24 cellular contexts compared by ENCODE assay signal in the genomic region with DNA sequence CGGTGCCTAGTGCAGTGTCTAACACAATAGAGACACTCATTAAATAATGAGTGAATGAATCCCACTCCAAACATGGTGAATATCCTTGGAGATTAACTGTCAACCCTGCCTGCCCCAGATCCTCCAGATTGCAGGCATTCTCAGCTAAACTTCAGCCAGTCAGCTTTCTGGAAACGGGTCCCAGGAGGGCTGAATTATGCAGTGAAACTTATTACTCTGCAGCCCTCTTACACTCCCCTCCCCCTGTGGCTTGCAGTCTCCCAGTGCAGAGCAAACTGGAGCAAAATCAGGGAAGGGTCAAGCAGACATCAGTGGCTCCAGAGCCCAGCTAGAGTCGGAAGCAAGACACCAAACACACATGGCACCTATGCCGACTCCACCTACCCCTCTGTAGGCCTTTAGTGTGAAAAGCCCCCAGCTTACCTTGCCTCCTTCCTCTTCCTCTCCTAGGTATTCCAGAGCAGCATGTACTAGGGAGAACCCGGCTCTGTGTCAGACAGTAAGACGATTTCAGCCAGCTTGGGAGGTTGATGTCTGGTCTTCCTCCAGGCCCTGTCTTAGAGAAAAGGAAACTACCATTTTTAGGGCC. TPM values are rescaled to one million over a fixed set of nuclear protein-coding genes. Genes with fewer than 3 reads are reported as not detected.
DNase-seq lines count a peak whose midpoint lies in the region; ATAC-seq and TF ChIP-seq lines count a peak whose summit lies in the region.
"Had no signal": no experiment of that assay in that cellular context is flagged by ENCODE, and none has a peak within 500 bp of the region (broad histone marks: within the 10 kb centered on the region; RNA-seq: fewer than 3 reads in every experiment).

No MANE protein-coding gene starts in this region.

- peak overlapping the region; percentile 37 for H3K4me2 ChIP-seq in OCI-LY7 (ENCODE audit: low read length)
- H3K4me2 ChIP-seq in mesenchymal stem cell (ENCODE audit: low read length, poor library complexity, severe bottlenecking): no peak overlapping the region
- H3K4me2 ChIP-seq: A549 had no signal

- BruUV-seq in OCI-LY7 (replicated peaks; lab: Mats Ljungman, UMichigan): no TSS peak

- no peak overlapping the region for H2AK5ac ChIP-seq in mesenchymal stem cell (ENCODE audit: low read length, severe bottlenecking)

- H3K9me3 ChIP-seq in OCI-LY7 (ENCODE audit: low read length) (no peaks in the 10 kb centered on the region), mesenchymal stem cell (ENCODE audit: control insufficient read depth, low read length) (no peaks in the 10 kb centered on the region), right atrium auricular region (no peaks in the 10 kb centered on the region), T-helper 17 cell (ENCODE audit: control insufficient read depth, low read length, poor library complexity, severe bottlenecking) (no peaks in the 10 kb centered on the region)
- H3K9me3 ChIP-seq: A549, neutrophil, tibial artery had no signal

- CTCF ChIA-PET in OCI-LY7 (lab: Charles Lee; ENCODE audit: unreplicated experiment): interaction anchor here (1.6 kb wide), 1 partner anchor 38 kb away, joined by 4 read pairs; no protein-coding TSS in a partner anchor

- peak overlapping the region; percentile 16 for H3K27ac Mint-ChIP-seq in type B pancreatic cell
- H3K27ac Mint-ChIP-seq in T-helper 17 cell: no peak overlapping the region
- H3K27ac Mint-ChIP-seq: activated T-helper 1 cell treated with anti-CD3 and anti-CD28 coated beads, Interleukin-12 subunit alpha, Interleukin-12 subunit beta, Interleukin-2, Interleukin-4 antibody, amounts not matched to agents 30 ng/mL and 10 ng/mL and 1 ng/mL, durations not matched to agents 14 hours and 24 hours and 36 hours had no signal

- ATAC-seq in T-helper 17 cell: no peak
- ATAC-seq: A549 had no signal

- H4K91ac ChIP-seq in mesenchymal stem cell (ENCODE audit: low read length): peak overlapping the region; percentile 11

- peak overlapping the region; percentile 38 to 78 for H2BK12ac ChIP-seq in mesenchymal stem cell (ENCODE audit: low read length in 2 of 2)

- POLR2A ChIA-PET in OCI-LY7 (lab: Charles Lee): interaction anchor here (1.8 to 7.5 kb wide), 3 partner anchors 10 to 39 kb away, joined by 7 to 113 read pairs (median 11); no protein-coding TSS in a partner anchor

- H2BK15ac ChIP-seq in mesenchymal stem cell (ENCODE audit: low read depth, poor library complexity, severe bottlenecking): no peak overlapping the region

- H3K27ac ChIP-seq in OCI-LY7 (ENCODE audit: low read depth, low read length, poor library complexity, severe bottlenecking): no peak overlapping the region
- no peak overlapping the region for H3K27ac ChIP-seq in mesenchymal stem cell (ENCODE audit: low read length, poor library complexity, severe bottlenecking)
- H3K27ac ChIP-seq in right atrium auricular region: no peak overlapping the region
- H3K27ac ChIP-seq: A549, epithelial cell of prostate, neutrophil, tibial artery had no signal

- H3K36me3 Mint-ChIP-seq in type B pancreatic cell (no peaks in the 10 kb centered on the region), T-helper 17 cell (ENCODE audit: low read depth) (no peaks in the 10 kb centered on the region)

- H3K79me2 ChIP-seq in OCI-LY7 (ENCODE audit: insufficient read depth, low read depth, low read length): no peaks in the 10 kb centered on the region

- H2AFZ ChIP-seq in OCI-LY7 (ENCODE audit: low read length) (no peak overlapping the region), mesenchymal stem cell (ENCODE audit: low read depth, low read length) (no peak overlapping the region)

- H3K23ac ChIP-seq in mesenchymal stem cell (ENCODE audit: low read length in 2 of 2): no peak overlapping the region

- DNase-seq in NCI-H2171 treated with DMSO at 0.1 percent for 48 hours (lab: John Stamatoyannopoulos, UW): peak; percentile 53
- DNase-seq in NCI-H2171 (lab: John Stamatoyannopoulos, UW): no peak
- DNase-seq in OCI-LY7 (ENCODE audit: low spot score): no peak
- DNase-seq in mesenchymal stem cell: no peak
- DNase-seq in type B pancreatic cell (ENCODE audit: extremely low spot score, unreplicated experiment): no peak
- no peak for DNase-seq in right atrium auricular region (ENCODE audit: low spot score)
- no peak for DNase-seq in T-helper 17 cell
- DNase-seq in AG08395 (ENCODE audit: low spot score): no peak
- DNase-seq: activated CD4-positive, alpha-beta T cell treated with anti-CD3 and anti-CD28 coated beads, Interleukin-2, amount 10 ng/mL, durations not matched to agents 24 days and 14 days; activated naive CD4-positive, alpha-beta T cell treated with anti-CD3 and anti-CD28 coated beads, Interleukin-2, amount 50 U/mL, for 16 hours; C1 segment of cervical spinal cord; foreskin fibroblast; hippocampal formation; NCI-H2029; small intestine; stimulated activated CD4-positive, alpha-beta T cell treated with anti-CD3 and anti-CD28 coated beads, Interleukin-4, amount 100 ng/mL, for 1 hour; stimulated activated naive CD4-positive, alpha-beta T cell treated with Interleukin-2 at 50 U/mL for 16 hours; T-helper 2 cell; tibial artery had no signal

- TF ChIP-seq CTCF in OCI-LY7 (conservative IDR thresholded peaks at IDR 0.05; ENCODE audit: low read length) (no peak), type B pancreatic cell (conservative IDR thresholded peaks at IDR 0.05) (no peak), right atrium auricular region (IDR thresholded peaks at IDR 0.05) (no peak)

- no peaks in the 10 kb centered on the region for H3K79me1 ChIP-seq in mesenchymal stem cell (replicated peaks; ENCODE audit: low read length, poor library complexity, severe bottlenecking)

- no peak overlapping the region for H4K8ac ChIP-seq in mesenchymal stem cell (ENCODE audit: low read length)

- H3K9ac ChIP-seq in mesenchymal stem cell (ENCODE audit: low read length): no peak overlapping the region

- no peak overlapping the region for H3K4me3 ChIP-seq in OCI-LY7 (ENCODE audit: low read depth, low read length, poor library complexity, severe bottlenecking)
- H3K4me3 ChIP-seq in mesenchymal stem cell (ENCODE audit: insufficient read depth in 1 of 2, low read depth in 1 of 2, low read length in 2 of 2): no peak overlapping the region
- H3K4me3 ChIP-seq in right atrium auricular region: no peak overlapping the region
- H3K4me3 ChIP-seq: A549, tibial artery had no signal

- no peaks in the 10 kb centered on the region for H4K20me1 ChIP-seq in OCI-LY7 (ENCODE audit: insufficient read depth, low read length)

- H3K9me2 ChIP-seq in OCI-LY7 (ENCODE audit: insufficient read depth, low read length): no peaks in the 10 kb centered on the region

- intact Hi-C loops in OCI-LY7 (cut with micrococcal nuclease; ENCODE audit: unreplicated experiment): no loop called here

- H3K27me3 ChIP-seq in mesenchymal stem cell (ENCODE audit: control insufficient read depth in 1 of 2, insufficient read depth in 1 of 2, low read length in 2 of 2) (peaks cover 4 to 44% of the 10 kb centered on the region in 2 experiments), right atrium auricular region (no peaks in the 10 kb centered on the region)

- H3K4me1 ChIP-seq in OCI-LY7 (ENCODE audit: insufficient read depth, low read length, poor library complexity, severe bottlenecking): peaks cover 73% of the 10 kb centered on the region
- H3K4me1 ChIP-seq in mesenchymal stem cell (ENCODE audit: control insufficient read depth, insufficient read depth, low read depth, low read length): peaks cover 13% of the 10 kb centered on the region
- H3K4me1 ChIP-seq in right atrium auricular region: peaks cover 0 to 18% of the 10 kb centered on the region in 2 donors
- H3K4me1 ChIP-seq: A549 had no signal

- peak overlapping the region; percentile 30 to 55 for H3K18ac ChIP-seq in mesenchymal stem cell (ENCODE audit: low read depth in 1 of 2, low read length in 2 of 2)

- peak overlapping the region; percentile 32 for H2BK5ac ChIP-seq in mesenchymal stem cell (ENCODE audit: low read depth, low read length, poor library complexity, severe bottlenecking)

- peak overlapping the region in 1 of 2 experiments; percentile 7 for H3K14ac ChIP-seq in mesenchymal stem cell (ENCODE audit: low read length in 2 of 2)

- H3K27me3 Mint-ChIP-seq in type B pancreatic cell (peaks cover 49% of the 10 kb centered on the region), T-helper 17 cell (peaks cover 43% of the 10 kb centered on the region)

- 55% methylated on average over 6 of the region's 6 CpGs for WGBS in mesenchymal stem cell

- H3K4me3 Mint-ChIP-seq in type B pancreatic cell (peak overlapping the region; percentile 16), T-helper 17 cell (no peak overlapping the region)
- H3K4me3 Mint-ChIP-seq: activated CD4-positive, alpha-beta T cell treated with anti-CD3 and anti-CD28 coated beads, Interleukin-2, amount 10 ng/mL, durations not matched to agents 24 days and 14 days; activated T-helper 1 cell treated with anti-CD3 and anti-CD28 coated beads, Interleukin-12 subunit alpha, Interleukin-12 subunit beta, Interleukin-2, Interleukin-4 antibody, amounts not matched to agents 30 ng/mL and 10 ng/mL and 1 ng/mL, durations not matched to agents 14 hours and 24 hours and 36 hours; central memory CD8-positive, alpha-beta T cell had no signal

- H2BK120ac ChIP-seq in mesenchymal stem cell (ENCODE audit: low read depth, low read length): no peak overlapping the region

- H3K4me1 Mint-ChIP-seq in type B pancreatic cell (ENCODE audit: unreplicated experiment) (peaks cover 61% of the 10 kb centered on the region), T-helper 17 cell (peaks cover 17% of the 10 kb centered on the region)

- no peaks in the 10 kb centered on the region for H3K9me3 Mint-ChIP-seq in type B pancreatic cell
- H3K9me3 Mint-ChIP-seq: activated CD4-positive, alpha-beta T cell treated with anti-CD3 and anti-CD28 coated beads, Interleukin-2, amount 10 ng/mL, durations not matched to agents 24 days and 14 days; activated T-helper 1 cell treated with anti-CD3 and anti-CD28 coated beads, Interleukin-12 subunit alpha, Interleukin-12 subunit beta, Interleukin-2, Interleukin-4 antibody, amounts not matched to agents 30 ng/mL and 10 ng/mL and 1 ng/mL, durations not matched to agents 14 hours and 24 hours and 36 hours; central memory CD8-positive, alpha-beta T cell had no signal

- H3K36me3 ChIP-seq in OCI-LY7 (ENCODE audit: insufficient read depth, low read length): no peaks in the 10 kb centered on the region
- no peaks in the 10 kb centered on the region for H3K36me3 ChIP-seq in mesenchymal stem cell (ENCODE audit: control insufficient read depth in 1 of 2, insufficient read depth in 2 of 2, low read depth in 1 of 2, low read length in 2 of 2)
- no peaks in the 10 kb centered on the region for H3K36me3 ChIP-seq in right atrium auricular region
- H3K36me3 ChIP-seq: neutrophil, tibial artery had no signal

- H3K4ac ChIP-seq in mesenchymal stem cell (ENCODE audit: low read depth in 1 of 2, low read length in 2 of 2): no peak overlapping the region

RNA-seq across cellular contexts. Expression of gene RGS16, which starts 6.5 kb away (rescaled TPM):
- total RNA-seq in OCI-LY7 (2014; rRNA removed; shearing (Covaris generic)): 17.9 and 20.1 TPM in 2 replicates
- total RNA-seq in OCI-LY7 (2022) (22.5 and 29.5 TPM in 2 replicates), type B pancreatic cell (ENCODE audit: low replicate concordance) (9.7 and 14.6 TPM in 2 replicates), right atrium auricular region (1 to 10 TPM; 1.4 to 2.2 TPM), T-helper 17 cell (10 to 100 TPM; 23.4 to 23.5 TPM)
- polyA plus RNA-seq in mesenchymal stem cell (2013, experiment 1 of 2): 1.0 TPM
- 0.97 TPM for polyA plus RNA-seq in mesenchymal stem cell (2013, experiment 2 of 2)

RNA-seq across cellular contexts. Expression of gene RNASEL, which starts 21.6 kb away (rescaled TPM):
- 1.3 and 2.2 TPM in 2 replicates for total RNA-seq in OCI-LY7 (2014; rRNA removed; shearing (Covaris generic))
- total RNA-seq in OCI-LY7 (2022) (3.0 and 4.0 TPM in 2 replicates), type B pancreatic cell (ENCODE audit: low replicate concordance) (4.2 and 5.0 TPM in 2 replicates), right atrium auricular region (1 to 10 TPM; 2.0 to 4.5 TPM), T-helper 17 cell (1 to 10 TPM; 4.3 to 7.4 TPM)
- polyA plus RNA-seq in mesenchymal stem cell (2013, experiment 1 of 2): 3.1 TPM
- polyA plus RNA-seq in mesenchymal stem cell (2013, experiment 2 of 2): 3.3 TPM
